ENCODE assay signal across 12 cellular contexts in the genomic region with DNA sequence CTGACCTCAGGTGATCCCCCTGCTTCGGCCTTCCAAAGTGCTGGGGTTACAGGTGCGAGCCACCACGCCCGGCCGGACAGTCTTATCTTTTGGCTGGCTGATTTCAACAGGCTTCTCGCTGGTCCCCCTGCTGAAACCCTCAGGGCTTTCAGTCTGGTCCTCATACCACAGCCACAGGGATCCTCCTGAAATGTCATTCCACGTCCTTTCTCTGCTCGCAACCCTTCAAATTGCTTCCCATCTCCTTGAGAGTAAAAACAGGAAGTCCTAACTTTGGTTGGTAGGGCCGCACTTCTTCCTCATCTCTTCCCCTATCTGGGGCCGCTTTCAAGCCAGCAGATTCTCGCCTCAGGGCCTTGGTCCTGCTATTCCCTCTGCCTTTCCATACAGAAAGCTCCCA. TPM values are rescaled to one million over a fixed set of nuclear protein-coding genes. Genes with fewer than 3 reads are reported as not detected.
A peak's percentile ranks its signal among the peaks of the same experiment; 100 is the strongest.
DNase-seq lines count a peak whose midpoint lies in the region; ATAC-seq, FAIRE-seq and TF ChIP-seq lines count a peak whose summit lies in the region.
"Had no signal": no experiment of that assay in that cellular context is flagged by ENCODE, and none has a peak within 500 bp of the region (broad histone marks: within the 10 kb centered on the region; RNA-seq: fewer than 3 reads in every experiment).

No MANE protein-coding gene starts in this region.

- H3K36me3 Mint-ChIP-seq in activated T-cell treated with anti-CD3 and anti-CD28 coated beads, Interleukin-2, amount 50 U/mL, for 72 hours (ENCODE audit: insufficient read depth in 2 of 2), result peaks cover 16 to 23% of the 10 kb centered on the region in 2 donors
- peaks cover 5% of the 10 kb centered on the region for H3K36me3 Mint-ChIP-seq in type B pancreatic cell

- H3K36me3 ChIP-seq in kidney (ENCODE audit: control insufficient read depth in 1 of 2, insufficient read depth in 2 of 2, low read length in 2 of 2), result no peaks in the 10 kb centered on the region
- H3K36me3 ChIP-seq: breast epithelium had no signal

- H3K4me1 ChIP-seq in kidney (ENCODE audit: control insufficient read depth in 1 of 2, insufficient read depth in 1 of 2, low read depth in 1 of 2, low read length in 2 of 2), result peaks cover 4 to 11% of the 10 kb centered on the region in 2 donors
- H3K4me1 ChIP-seq: breast epithelium had no signal

- H3K9me3 Mint-ChIP-seq in activated T-cell treated with anti-CD3 and anti-CD28 coated beads, Interleukin-2, amount 50 U/mL, for 72 hours, result no peaks in the 10 kb centered on the region
- peaks cover under 1% of the 10 kb centered on the region for H3K9me3 Mint-ChIP-seq in type B pancreatic cell

- peaks cover 29% of the 10 kb centered on the region for H3K4me1 Mint-ChIP-seq in activated T-cell treated with anti-CD3 and anti-CD28 coated beads, Interleukin-2, amount 50 U/mL, for 72 hours (ENCODE audit: low read depth)
- H3K4me1 Mint-ChIP-seq in type B pancreatic cell (ENCODE audit: unreplicated experiment), result peaks cover 25% of the 10 kb centered on the region

- no peak overlapping the region for H3K4me3 ChIP-seq in kidney (ENCODE audit: low read length in 2 of 2)

- peak overlapping the region; percentile 93 to 96 for H3K4me3 Mint-ChIP-seq in activated T-cell treated with anti-CD3 and anti-CD28 coated beads, Interleukin-2, amount 50 U/mL, for 72 hours
- H3K4me3 Mint-ChIP-seq in type B pancreatic cell, result peak overlapping the region; percentile 36

- FAIRE-seq in kidney (lab: Jason Lieb, UNC), result no peak

- no peak overlapping the region for H3K27ac Mint-ChIP-seq in activated T-cell treated with anti-CD3 and anti-CD28 coated beads, Interleukin-2, amount 50 U/mL, for 72 hours
- no peak overlapping the region for H3K27ac Mint-ChIP-seq in type B pancreatic cell

- H3K27me3 Mint-ChIP-seq in activated T-cell treated with anti-CD3 and anti-CD28 coated beads, Interleukin-2, amount 50 U/mL, for 72 hours (ENCODE audit: low read depth), result no peaks in the 10 kb centered on the region
- H3K27me3 Mint-ChIP-seq in type B pancreatic cell, result peaks cover 2% of the 10 kb centered on the region

- no peaks in the 10 kb centered on the region for H3K9me3 ChIP-seq in kidney (ENCODE audit: control insufficient read depth in 1 of 2, low read length in 2 of 2)
- H3K9me3 ChIP-seq: breast epithelium had no signal

- TF ChIP-seq CTCF in kidney (IDR thresholded peaks at IDR 0.05; ENCODE audit: borderline replicate concordance, extremely low read depth, insufficient read depth) (no peak), type B pancreatic cell (conservative IDR thresholded peaks at IDR 0.05) (no peak)

- DNase-seq in activated T-cell treated with anti-CD3 and anti-CD28 coated beads, Interleukin-2, amount 50 U/mL, for 72 hours, result no peak
- no peak for DNase-seq in activated T-cell treated with anti-CD3 and anti-CD28 coated beads, Interleukin-2, amount 50 U/mL, for 48 hours
- DNase-seq in SIG-M5 treated with dmso at 0.1 percent for 504 hours (lab: John Stamatoyannopoulos, UW; ENCODE audit: unreplicated experiment), result peak; percentile 82
- DNase-seq in kidney, result peak; percentile 63
- DNase-seq in type B pancreatic cell (ENCODE audit: extremely low spot score, unreplicated experiment), result no peak
- DNase-seq in NCI-H1694 (lab: John Stamatoyannopoulos, UW), result no peak
- no peak for DNase-seq in NCI-H128 (lab: John Stamatoyannopoulos, UW; ENCODE audit: unreplicated experiment)
- DNase-seq: HCEC 1CT, NCI-H524 had no signal

- no peak overlapping the region for H3K27ac ChIP-seq in kidney (ENCODE audit: low read depth in 2 of 2, low read length in 2 of 2)
- H3K27ac ChIP-seq: breast epithelium, SK-N-MC had no signal

- intact Hi-C loops in kidney (cut with DNase I), result no loop called here

- no peak overlapping the region for H3K9ac ChIP-seq in kidney (ENCODE audit: low read length in 2 of 2)

- no peak for ATAC-seq in activated T-cell treated with anti-CD3 and anti-CD28 coated beads, Interleukin-2, amount 50 U/mL, for 72 hours (replicated peaks in 1 of 2)
- no peak for ATAC-seq in esophagus mucosa

RNA-seq across cellular contexts. Expression of a gene that starts 1.4 kb away (rescaled TPM):
- total RNA-seq in activated T-cell treated with anti-CD3 and anti-CD28 coated beads, Interleukin-2, amount 50 U/mL, for 72 hours, result 100 to 1,000 TPM; 130 to 149 TPM
- 77.6 TPM for total RNA-seq in kidney
- polyA plus RNA-seq in kidney (ENCODE audit: insufficient read depth, low read depth, low replicate concordance), result 39.1 TPM
- total RNA-seq in type B pancreatic cell (ENCODE audit: low replicate concordance), result 49.2 and 66.9 TPM in 2 replicates
- total RNA-seq in esophagus mucosa, result 50.8 TPM

Comparison
In these comparisons a context has a peak if more than half of its experiments do, and no peak if none do; other contexts are left out.
1. DNase-seq: peak in SIG-M5 treated with dmso at 0.1 percent for 504 hours (single experiment) and kidney (single experiment); none in activated T-cell treated with anti-CD3 and anti-CD28 coated beads, Interleukin-2, amount 50 U/mL, for 72 hours (0 of 2), activated T-cell treated with anti-CD3 and anti-CD28 coated beads, Interleukin-2, amount 50 U/mL, for 48 hours (0 of 2), type B pancreatic cell (single experiment), NCI-H1694 (single experiment) and NCI-H128 (single experiment).